ENCODE assay signal across 8 cellular contexts in the genomic region with DNA sequence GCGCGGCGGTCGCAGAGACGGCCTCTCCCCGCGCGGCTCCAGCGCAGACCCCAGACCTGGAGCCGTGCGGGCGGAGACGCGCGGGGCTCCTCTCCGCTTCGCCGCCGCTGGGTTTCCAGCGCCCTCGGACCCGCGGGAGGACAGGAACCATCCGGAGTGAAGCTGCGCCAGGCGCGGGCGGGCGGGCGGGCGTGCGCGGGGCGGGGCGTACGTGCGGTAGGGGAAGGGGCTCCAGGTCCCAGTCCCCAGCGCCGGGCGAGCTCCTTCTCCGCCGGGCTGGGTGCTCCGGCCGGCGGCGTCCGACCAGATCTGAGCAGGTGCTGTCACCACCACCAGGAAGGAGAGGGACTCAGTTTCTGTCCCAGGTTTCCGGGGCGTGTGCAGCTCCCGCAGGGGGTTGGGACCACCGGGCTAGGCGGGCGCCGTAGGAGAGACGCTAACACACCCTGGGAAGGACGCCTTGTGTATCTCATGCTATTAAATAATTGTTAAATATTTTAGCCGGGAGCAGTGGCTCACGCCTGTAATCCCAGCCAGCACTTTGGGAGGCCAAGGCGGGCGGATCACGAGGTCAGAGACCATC. TPM values are rescaled to one million over a fixed set of nuclear protein-coding genes. Genes with fewer than 3 reads are reported as not detected.
DNase-seq lines count a peak whose midpoint lies in the region; ATAC-seq and TF ChIP-seq lines count a peak whose summit lies in the region.
"Had no signal": no experiment of that assay in that cellular context is flagged by ENCODE, and none has a peak within 500 bp of the region (broad histone marks: within the 10 kb centered on the region; RNA-seq: fewer than 3 reads in every experiment).

Gene CHRNA3, minus strand, starts transcription at position 158 of the 583 bp plus-strand sequence. CDS start 202 bp downstream, outside the sequence.

- H3K27me3 ChIP-seq in H7 (ENCODE audit: control insufficient read depth, insufficient read depth, low read length), result peaks cover 36% of the 10 kb centered on the region
- peaks cover 50% of the 10 kb centered on the region for H3K27me3 ChIP-seq in hepatocyte
- H3K27me3 ChIP-seq in rectal smooth muscle tissue (ENCODE audit: control insufficient read depth, insufficient read depth, low read length), result peaks cover 7% of the 10 kb centered on the region

- H3K4me2 ChIP-seq in hepatocyte, result peak within 1 kb of the TSS; percentile 92

- no peaks in the 10 kb centered on the region for H3K36me3 ChIP-seq in H7 (replicated peaks; ENCODE audit: control insufficient read depth, insufficient read depth, low read length)
- H3K36me3 ChIP-seq in hepatocyte (replicated peaks; ENCODE audit: insufficient read depth, low read depth), result no peaks in the 10 kb centered on the region
- no peaks in the 10 kb centered on the region for H3K36me3 ChIP-seq in rectal smooth muscle tissue (ENCODE audit: control insufficient read depth, insufficient read depth, low read length)

- H3K4me1 ChIP-seq in hepatocyte (ENCODE audit: insufficient read depth) (no peaks in the 10 kb centered on the region), rectal smooth muscle tissue (ENCODE audit: control insufficient read depth, insufficient read depth, low read length) (peaks cover 15% of the 10 kb centered on the region)

- TF ChIP-seq CTCF in hepatocyte (IDR thresholded peaks at IDR 0.05; ENCODE audit: poor library complexity), result no peak

- H2AFZ ChIP-seq in hepatocyte, result peak within 1 kb of the TSS; percentile 40

- H3K9me2 ChIP-seq in hepatocyte (replicated peaks; ENCODE audit: insufficient read depth), result no peaks in the 10 kb centered on the region

- no peak for ATAC-seq in HG03280 (IDR thresholded peaks at IDR 0.05; ENCODE audit: unreplicated experiment)

- no peak within 1 kb of the TSS for H3K9ac ChIP-seq in rectal smooth muscle tissue (ENCODE audit: low read length)

- H3K9me3 ChIP-seq in hepatocyte (ENCODE audit: low read depth), result no peaks in the 10 kb centered on the region

- no peak within 1 kb of the TSS for H3K27ac ChIP-seq in hepatocyte
- H3K27ac ChIP-seq in rectal smooth muscle tissue (ENCODE audit: low read depth, low read length), result peak within 1 kb of the TSS; percentile 18

- WGBS in hepatocyte (ENCODE audit: low lambda C conversion rate, missing lambda C conversion rate), result 9% methylated on average over 20 of the region's 61 CpGs

- H3K4me3 ChIP-seq in H7 (ENCODE audit: insufficient read depth, low read depth, low read length) (peak within 1 kb of the TSS; percentile 63), hepatocyte (peak within 1 kb of the TSS; percentile 33), rectal smooth muscle tissue (ENCODE audit: low read length) (peak within 1 kb of the TSS; percentile 51)
- H3K4me3 ChIP-seq: lung had no signal

- H4K20me1 ChIP-seq in hepatocyte (ENCODE audit: insufficient read depth, poor library complexity, severe bottlenecking), result no peaks in the 10 kb centered on the region

- no peaks in the 10 kb centered on the region for H3K79me2 ChIP-seq in hepatocyte

- DNase-seq in H7 (peak; percentile 93), NCI-H2171 (lab: John Stamatoyannopoulos, UW) (peak; percentile 21), hepatocyte (ENCODE audit: low spot score) (no peak), AG08396 (ENCODE audit: low spot score) (no peak)
- DNase-seq in activated CD4-positive, alpha-beta T cell treated with anti-CD3 and anti-CD28 coated beads for 48 hours, result no peak

RNA-seq across cellular contexts. Expression of gene CHRNA3, which starts in this region (rescaled TPM):
- total RNA-seq in H7 (2014; rRNA removed; shearing (Covaris generic)), result 2.6 and 4.4 TPM in 2 replicates
- 0.12 and 2.3 TPM in 2 replicates for total RNA-seq in hepatocyte
- 1.7 and 2.5 TPM in 2 replicates for polyA plus RNA-seq in hepatocyte

Comparison
In these comparisons a context has a peak if more than half of its experiments do, and no peak if none do; other contexts are left out.
1. DNase-seq: peak in H7 (single experiment) and NCI-H2171 (single experiment); none in hepatocyte (single experiment), AG08396 (single experiment) and activated CD4-positive, alpha-beta T cell treated with anti-CD3 and anti-CD28 coated beads for 48 hours (single experiment).
2. Peak in every context shown above with its lines, with median percentiles within 50 percentile points of each other: H3K4me3 ChIP-seq.